17 cellular contexts compared by ENCODE assay signal in genomic region chr4:1676605-1677525, GRCh38. TPM values are rescaled to one million over a fixed set of nuclear protein-coding genes. Genes with fewer than 3 reads are reported as not detected.
DNase-seq lines count a peak whose midpoint lies in the region; ATAC-seq and TF ChIP-seq lines count a peak whose summit lies in the region.
"Had no signal": no experiment of that assay in that cellular context is flagged by ENCODE, and none has a peak within 500 bp of the region (broad histone marks: within the 10 kb centered on the region; RNA-seq: fewer than 3 reads in every experiment).

No MANE protein-coding gene starts in this region.

- TF ChIP-seq POLR2A in lower leg skin (IDR thresholded peaks at IDR 0.05), result no peak

- DNase-seq in Right ventricle myocardium superior, result peak; percentile 29
- no peak for DNase-seq in cardiac septum (ENCODE audit: low spot score)
- DNase-seq in OCI-M1 (lab: John Stamatoyannopoulos, UW), result peak; percentile 47
- DNase-seq in substantia nigra (lab: John Stamatoyannopoulos, UW), result no peak
- no peak for DNase-seq in T-helper 9 cell
- DNase-seq in lower leg skin (ENCODE audit: low spot score in 2 of 2), result no peak
- DNase-seq in HPDE6-E6E7 (ENCODE audit: extremely low spot score), result no peak
- DNase-seq: CD4-positive, CD25-positive, alpha-beta regulatory T cell; DMS79; MM.1S; NCI-H1417; NCI-H2029; NCI-H524; PC-9; SHP77 had no signal

- ATAC-seq in Right ventricle myocardium superior (ENCODE audit: poor library complexity) (no peak), esophagus mucosa (peak; percentile 34)
- ATAC-seq: SK-N-SH treated with all-trans-retinoic acid at 6 μM for 48 hours had no signal

- no peak for TF ChIP-seq CTCF in lower leg skin (IDR thresholded peaks at IDR 0.05)

- H3K4me3 ChIP-seq in lower leg skin (ENCODE audit: low read depth, poor library complexity, severe bottlenecking), result no peak overlapping the region
- H3K4me3 ChIP-seq: PC-9 had no signal

- intact Hi-C loops in Right ventricle myocardium superior (cut with DNase I) (no loop called here), cardiac septum (cut with DNase I) (no loop called here), lower leg skin (cut with DNase I; ENCODE audit: low total_unique reads) (loop anchor here (5.0 kb wide), 1 partner anchor 285 kb away; no protein-coding TSS in a partner anchor)

- H3K27ac ChIP-seq in substantia nigra (ENCODE audit: low read depth, low read length, poor library complexity, severe bottlenecking), result peak overlapping the region; percentile 24
- H3K27ac ChIP-seq: PC-9 had no signal

- 70 to 72% methylated on average over 24 of the region's 25 CpGs for WGBS in lower leg skin, 2 donors

RNA-seq across cellular contexts. Expression of gene FAM53A, which starts 7.2 kb away (rescaled TPM):
- total RNA-seq in Right ventricle myocardium superior (1.0 TPM), cardiac septum (1.00 TPM), esophagus mucosa (0.92 TPM), lower leg skin (1 to 10 TPM; 1.2 to 7.5 (median 3.7) TPM)

RNA-seq across cellular contexts. Expression of gene SLBP, which starts 35.3 kb away (rescaled TPM):
- 12.6 TPM for total RNA-seq in Right ventricle myocardium superior
- total RNA-seq in cardiac septum, result 12.1 TPM
- total RNA-seq in esophagus mucosa, result 31.3 TPM
- 10 to 100 TPM; 45.8 to 66.9 (median 59.4) TPM for total RNA-seq in lower leg skin

RNA-seq across cellular contexts. Expression of gene TMEM129, which starts 44.3 kb away (rescaled TPM):
- 28.6 TPM for total RNA-seq in Right ventricle myocardium superior
- 38.1 TPM for total RNA-seq in cardiac septum
- total RNA-seq in esophagus mucosa, result 25.5 TPM
- total RNA-seq in lower leg skin, result 10 to 100 TPM; 31.0 to 62.0 (median 57.6) TPM

RNA-seq across cellular contexts. Expression of gene TACC3, which starts 44.5 kb away (rescaled TPM):
- total RNA-seq in Right ventricle myocardium superior (7.0 TPM), cardiac septum (4.1 TPM), esophagus mucosa (34.4 TPM), lower leg skin (10 to 100 TPM in 1 of 4 donors, 1 to 10 TPM in 3; 6.1 to 10.0 (median 7.9) TPM)

Comparison
In these comparisons a context has a peak if more than half of its experiments do, and no peak if none do; other contexts are left out.
1. DNase-seq: peak in Right ventricle myocardium superior (single experiment) and OCI-M1 (single experiment); none in cardiac septum (single experiment), substantia nigra (0 of 49), T-helper 9 cell (single experiment), lower leg skin (0 of 2) and HPDE6-E6E7 (single experiment).